1 cellular context compared by ENCODE assay signal in genomic region chr5:59829389-59829788, GRCh38.
TF ChIP-seq lines count a peak whose summit lies in the region.

No MANE protein-coding gene starts in this region.

TF ChIP-seq in IMR-90, 13 proteins besides CTCF, POLR2A, EP300 and RAD21 (continued from another document):
- no peak for TF ChIP-seq CHD1 (IDR thresholded peaks at IDR 0.05; ENCODE audit: low read depth, low read length)
- TF ChIP-seq SMC3 (IDR thresholded peaks at IDR 0.05; ENCODE audit: low read depth, low read length): no peak
- TF ChIP-seq MAFK (IDR thresholded peaks at IDR 0.05; ENCODE audit: low read depth, low read length): no peak
TF ChIP-seq in IMR-90: peak in this region for 0.
